15 cellular contexts compared by ENCODE assay signal in genomic region chr2:196284033-196284844, GRCh38.
DNase-seq lines count a peak whose midpoint lies in the region; ATAC-seq and TF ChIP-seq lines count a peak whose summit lies in the region.
"Had no signal": no experiment of that assay in that cellular context is flagged by ENCODE, and none has a peak within 500 bp of the region (broad histone marks: within the 10 kb centered on the region; RNA-seq: fewer than 3 reads in every experiment).

No MANE protein-coding gene starts in this region.

- H3K4me1 ChIP-seq in KMS-11 (ENCODE audit: low read depth, poor library complexity, severe bottlenecking) (peaks cover 58% of the 10 kb centered on the region), lower lobe of right lung (peaks cover 9% of the 10 kb centered on the region)
- H3K4me1 ChIP-seq in naive thymus-derived CD4-positive, alpha-beta T cell (ENCODE audit: control insufficient read depth in 2 of 2, insufficient read depth in 2 of 2, low read length in 2 of 2): peaks cover 0 to 17% of the 10 kb centered on the region in 2 donors

- ATAC-seq in lower lobe of right lung: peak; percentile 71 to 78
- ATAC-seq in HG03025 (IDR thresholded peaks at IDR 0.05; ENCODE audit: low FRiP score, unreplicated experiment): no peak
- no peak for ATAC-seq in naive thymus-derived CD4-positive, alpha-beta T cell

- H3K36me3 Mint-ChIP-seq in naive thymus-derived CD4-positive, alpha-beta T cell: peaks cover 0 to 23% (median 3%) of the 10 kb centered on the region in 5 donors
- H3K36me3 Mint-ChIP-seq: naive B cell had no signal

- H2AFZ ChIP-seq in KMS-11 (ENCODE audit: low read depth): no peak overlapping the region

- H4K20me1 ChIP-seq in KMS-11 (ENCODE audit: insufficient read depth): no peaks in the 10 kb centered on the region

- DNase-seq in AG08395 (ENCODE audit: low spot score) (peak; percentile 4), dermis blood vessel endothelial cell (peak; percentile 71), lower lobe of right lung (no peak), NOMO-1 treated with DMSO at 0.1 percent for 48 hours (lab: John Stamatoyannopoulos, UW; ENCODE audit: unreplicated experiment) (no peak), NCI-H510A treated with DMSO at 0.1 percent for 48 hours (lab: John Stamatoyannopoulos, UW) (no peak)
- DNase-seq in naive thymus-derived CD4-positive, alpha-beta T cell: no peak
- DNase-seq: activated CD8-positive, alpha-beta memory T cell treated with anti-CD3 and anti-CD28 coated beads, Interleukin-2, amount 50 U/mL, for 48 hours; COR-L47; head of caudate nucleus; naive B cell; NCI-H1694 had no signal

- POLR2A ChIA-PET in naive thymus-derived CD4-positive, alpha-beta T cell (lab: Charles Lee): interaction anchor here (1.0 to 1.6 kb wide), 2 partner anchors 10 to 120 kb away, joined by 3 read pairs; no protein-coding TSS in a partner anchor

- H3K4me2 ChIP-seq in KMS-11: peak overlapping the region; percentile 23; the same call in 1 of the 2 replicates

- TF ChIP-seq CTCF in KMS-11 (conservative IDR thresholded peaks at IDR 0.05; ENCODE audit: low read depth, low read length): no peak
- TF ChIP-seq CTCF in lower lobe of right lung (IDR thresholded peaks at IDR 0.05): no peak

- no peak overlapping the region for H3K4me3 ChIP-seq in KMS-11 (IDR thresholded peaks at IDR 0.05; ENCODE audit: insufficient read depth, low read depth, low read length)
- no peak overlapping the region for H3K4me3 ChIP-seq in lower lobe of right lung
- no peak overlapping the region for H3K4me3 ChIP-seq in naive thymus-derived CD4-positive, alpha-beta T cell (ENCODE audit: low read length)

- intact Hi-C loops in lower lobe of right lung (cut with DNase I): no loop called here
- intact Hi-C loops in naive thymus-derived CD4-positive, alpha-beta T cell (cut with micrococcal nuclease): no loop called here

- H3K27ac Mint-ChIP-seq in naive thymus-derived CD4-positive, alpha-beta T cell: peak overlapping the region in 1 of 9 donors; percentile 73
- H3K27ac Mint-ChIP-seq: activated naive CD8-positive, alpha-beta T cell had no signal

- CTCF ChIA-PET in naive thymus-derived CD4-positive, alpha-beta T cell (lab: Charles Lee): interaction anchor here (0.6 to 0.9 kb wide), 2 partner anchors 132 to 205 kb away, joined by 3 read pairs; no protein-coding TSS in a partner anchor

- no peaks in the 10 kb centered on the region for H3K27me3 Mint-ChIP-seq in naive thymus-derived CD4-positive, alpha-beta T cell
- H3K27me3 Mint-ChIP-seq: activated naive CD8-positive, alpha-beta T cell; naive B cell had no signal

- H3K9me3 Mint-ChIP-seq in naive thymus-derived CD4-positive, alpha-beta T cell: peaks cover 0 to 6% (median 0%) of the 10 kb centered on the region in 11 donors

- H3K36me3 ChIP-seq in KMS-11 (ENCODE audit: insufficient read depth) (no peaks in the 10 kb centered on the region), lower lobe of right lung (no peaks in the 10 kb centered on the region)
- no peaks in the 10 kb centered on the region for H3K36me3 ChIP-seq in naive thymus-derived CD4-positive, alpha-beta T cell (ENCODE audit: control insufficient read depth in 2 of 3, insufficient read depth in 3 of 3, low read length in 3 of 3)

- peak overlapping the region in 1 of 10 donors; percentile 27 for H3K4me3 Mint-ChIP-seq in naive thymus-derived CD4-positive, alpha-beta T cell
- H3K4me3 Mint-ChIP-seq: activated naive CD8-positive, alpha-beta T cell; naive B cell had no signal

- H3K9ac ChIP-seq in KMS-11: no peak overlapping the region

- H3K4me1 Mint-ChIP-seq in naive thymus-derived CD4-positive, alpha-beta T cell: peaks cover 16 to 57% (median 38%) of the 10 kb centered on the region in 7 donors

- H3K79me2 ChIP-seq in KMS-11 (ENCODE audit: insufficient read depth, low read depth): no peaks in the 10 kb centered on the region

- H3K9me3 ChIP-seq in lower lobe of right lung: no peaks in the 10 kb centered on the region
- H3K9me3 ChIP-seq in naive thymus-derived CD4-positive, alpha-beta T cell (ENCODE audit: control insufficient read depth in 2 of 3, low read length in 3 of 3): no peaks in the 10 kb centered on the region

- no peak overlapping the region for H3K27ac ChIP-seq in KMS-11
- no peak overlapping the region for H3K27ac ChIP-seq in lower lobe of right lung
- H3K27ac ChIP-seq in naive thymus-derived CD4-positive, alpha-beta T cell (ENCODE audit: low read depth, low read length): no peak overlapping the region
- H3K27ac ChIP-seq: epithelial cell of prostate had no signal

- H3K27me3 ChIP-seq in KMS-11 (ENCODE audit: insufficient read depth, low read depth): no peaks in the 10 kb centered on the region
- H3K27me3 ChIP-seq in lower lobe of right lung (ENCODE audit: low read depth): no peaks in the 10 kb centered on the region
- no peaks in the 10 kb centered on the region for H3K27me3 ChIP-seq in naive thymus-derived CD4-positive, alpha-beta T cell (ENCODE audit: control insufficient read depth in 2 of 2, insufficient read depth in 2 of 2, low read length in 2 of 2)

Comparison
In these comparisons a context has a peak if more than half of its experiments do, and no peak if none do; other contexts are left out.
1. DNase-seq: peak in AG08395 (single experiment) and dermis blood vessel endothelial cell (single experiment); none in lower lobe of right lung (single experiment), NOMO-1 treated with DMSO at 0.1 percent for 48 hours (single experiment), naive thymus-derived CD4-positive, alpha-beta T cell (0 of 9) and NCI-H510A treated with DMSO at 0.1 percent for 48 hours (single experiment).
2. ATAC-seq: peak in lower lobe of right lung (2 of 2); none in HG03025 (single experiment) and naive thymus-derived CD4-positive, alpha-beta T cell (single experiment).